Comparison of ENCODE assay signal across 27 cellular contexts in genomic region chr7:10845225-10845624, GRCh38.
DNase-seq lines count a peak whose midpoint lies in the region; ATAC-seq, FAIRE-seq and TF ChIP-seq lines count a peak whose summit lies in the region.
"Had no signal": no experiment of that assay in that cellular context is flagged by ENCODE, and none has a peak within 500 bp of the region (broad histone marks: within the 10 kb centered on the region; RNA-seq: fewer than 3 reads in every experiment).

No MANE protein-coding gene starts in this region.

- in situ Hi-C loops in HepG2 (cut with HindIII; ENCODE audit: extremely low pct_ligation_motif_present, low pct_unique_long_range_greater_than_20kb) = no loop called here

- H3K9me3 ChIP-seq in HepG2 (ENCODE audit: low read length) (no peaks in the 10 kb centered on the region), right lobe of liver (no peaks in the 10 kb centered on the region), HEK293 (ENCODE audit: control insufficient read depth, insufficient read depth, low read depth, low read length) (no peaks in the 10 kb centered on the region)
- H3K9me3 ChIP-seq: BE2C, BLaER1 had no signal

- no peak for DNase-seq in HepG2 (ENCODE audit: low spot score)
- no peak for DNase-seq in right lobe of liver
- DNase-seq in bronchial epithelial cell (ENCODE audit: low read depth) = peak; percentile 65
- DNase-seq in foreskin keratinocyte = peak; percentile 12 to 55
- DNase-seq in globus pallidus (ENCODE audit: low spot score) = no peak
- no peak for DNase-seq in islet precursor cell
- no peak for DNase-seq in GM12891 (ENCODE audit: insufficient read length, low spot score)
- DNase-seq: 8988T; ACHN; BE2C; C1 segment of cervical spinal cord; CD4-positive, alpha-beta memory T cell; CD4-positive, CD25-positive, alpha-beta regulatory T cell; CD8-positive, alpha-beta memory T cell; COR-L47; DMS 273 treated with DMSO at 0.1 percent for 48 hours; DMS153; DMS53; DMS79; DND-41; EL; GDM1 had no signal

- H3K4me2 ChIP-seq in HepG2 (ENCODE audit: low read depth, low read length) = no peak overlapping the region
- H3K4me2 ChIP-seq: BLaER1 had no signal

- ATAC-seq in HepG2 (no peak), right lobe of liver (no peak), foreskin keratinocyte (peak; percentile 28)
- ATAC-seq: GM12878 had no signal

- no TSS peak for BruUV-seq in HepG2 (replicated peaks; lab: Mats Ljungman, UMichigan)

- no peak for TF ChIP-seq POLR2A in HepG2 (IDR thresholded peaks at IDR 0.05; ENCODE audit: insufficient read depth in 1 of 2, low read depth in 2 of 2, low read length in 2 of 2)
- TF ChIP-seq POLR2A in right lobe of liver (IDR thresholded peaks at IDR 0.05) = no peak
- TF ChIP-seq POLR2A in GM12891 (IDR thresholded peaks at IDR 0.05; ENCODE audit: low read depth, low read length) = no peak

- H3K27ac ChIP-seq in HepG2 (ENCODE audit: extremely low read length, insufficient read depth, low read length) = no peak overlapping the region
- H3K27ac ChIP-seq in right lobe of liver = no peak overlapping the region
- H3K27ac ChIP-seq in HEK293 (ENCODE audit: extremely low read depth, low read depth, low read length) = no peak overlapping the region
- H3K27ac ChIP-seq in foreskin keratinocyte = no peak overlapping the region
- H3K27ac ChIP-seq: BLaER1 had no signal

- H3K4me1 ChIP-seq in HepG2 (ENCODE audit: insufficient read depth, low read length) = no peaks in the 10 kb centered on the region
- no peaks in the 10 kb centered on the region for H3K4me1 ChIP-seq in right lobe of liver
- no peaks in the 10 kb centered on the region for H3K4me1 ChIP-seq in HEK293 (ENCODE audit: control insufficient read depth, insufficient read depth, low read length)
- H3K4me1 ChIP-seq in foreskin keratinocyte = peaks cover 5% of the 10 kb centered on the region
- H3K4me1 ChIP-seq: BE2C, BLaER1 had no signal

- H3K36me3 ChIP-seq in HepG2 (replicated peaks in 1 of 2; ENCODE audit: control insufficient read depth in 1 of 2, insufficient read depth in 2 of 2, low read length in 2 of 2) (no peaks in the 10 kb centered on the region), right lobe of liver (no peaks in the 10 kb centered on the region), HEK293 (ENCODE audit: control insufficient read depth in 2 of 2, insufficient read depth in 1 of 2, low read length in 2 of 2) (no peaks in the 10 kb centered on the region), bronchial epithelial cell (ENCODE audit: control insufficient read depth, insufficient read depth, low read length) (no peaks in the 10 kb centered on the region)
- H3K36me3 ChIP-seq: BE2C, BLaER1 had no signal

- H3K4me3 ChIP-seq in HepG2 (replicated peaks in 1 of 3; ENCODE audit: insufficient read depth in 1 of 3, low read depth in 2 of 3, low read length in 3 of 3) (no peak overlapping the region), right lobe of liver (no peak overlapping the region), HEK293 (ENCODE audit: low read depth, low read length) (no peak overlapping the region), bronchial epithelial cell (ENCODE audit: low read depth, low read length) (no peak overlapping the region)
- H3K4me3 ChIP-seq: BLaER1, GM12878 had no signal

- intact Hi-C loops in HepG2 (cut with micrococcal nuclease; ENCODE audit: unreplicated experiment) (no loop called here), right lobe of liver (cut with DNase I) (no loop called here)

- whole genome bisulfite sequencing in HepG2 (ENCODE audit: low lambda C conversion rate) = 21% methylated on average over 2 of the region's 2 CpGs
- WGBS in right lobe of liver (ENCODE audit: insufficient coverage, low coverage, low lambda C conversion rate, missing lambda C conversion rate) = 81% methylated on average over 2 of the region's 2 CpGs

- no peak overlapping the region for H3K9ac ChIP-seq in HepG2 (ENCODE audit: insufficient read depth, low read depth, low read length)
- H3K9ac ChIP-seq: BLaER1 had no signal

- no peak overlapping the region for H2AFZ ChIP-seq in HepG2 (ENCODE audit: low read length)

- POLR2A ChIA-PET in HepG2 (lab: Yijun Ruan, JAX) (no interaction called here), HEK293 (lab: Yijun Ruan, JAX) (no interaction called here)

- no peak for TF ChIP-seq CTCF in HepG2 (CRISPR knock-in tag; IDR thresholded peaks at IDR 0.05)
- TF ChIP-seq CTCF in right lobe of liver (IDR thresholded peaks at IDR 0.05) = no peak
- TF ChIP-seq CTCF in HEK293 (tag by site-specific recombination; IDR thresholded peaks at IDR 0.05) = no peak
- TF ChIP-seq CTCF in bronchial epithelial cell (IDR thresholded peaks at IDR 0.05; ENCODE audit: insufficient read depth, low read length, severe bottlenecking) = no peak
- TF ChIP-seq CTCF in foreskin keratinocyte (conservative IDR thresholded peaks at IDR 0.05) = no peak

- H3K27me3 ChIP-seq in HepG2 (ENCODE audit: control insufficient read depth in 1 of 2, insufficient read depth in 2 of 2, low read length in 2 of 2) = no peaks in the 10 kb centered on the region
- no peaks in the 10 kb centered on the region for H3K27me3 ChIP-seq in right lobe of liver
- H3K27me3 ChIP-seq in bronchial epithelial cell (ENCODE audit: control insufficient read depth, insufficient read depth, low read length) = no peaks in the 10 kb centered on the region
- no peaks in the 10 kb centered on the region for H3K27me3 ChIP-seq in foreskin keratinocyte
- H3K27me3 ChIP-seq: BE2C, BLaER1 had no signal

- CTCF ChIA-PET in HepG2 (lab: Yijun Ruan, JAX; ENCODE audit: low intra/inter-chr PET ratio, low total read pairs) = no interaction called here
- CTCF ChIA-PET in HEK293 (lab: Yijun Ruan, JAX) = no interaction called here

- H3K79me2 ChIP-seq in HepG2 (ENCODE audit: insufficient read depth, low read length) = no peaks in the 10 kb centered on the region

- TF ChIP-seq RAD21 in HepG2 (CRISPR knock-in tag; IDR thresholded peaks at IDR 0.05) = no peak

- FAIRE-seq in HepG2 (lab: Jason Lieb, UNC) (no peak), bronchial epithelial cell (lab: Jason Lieb, UNC) (no peak), GM12891 (lab: Jason Lieb, UNC) (no peak)
- FAIRE-seq: A204.1, GM12878, GM19239 had no signal

- TF ChIP-seq EP300 in HepG2 (IDR thresholded peaks at IDR 0.05; ENCODE audit: low read depth in 2 of 2, low read length in 2 of 2) = no peak
- TF ChIP-seq EP300 in HepG2 (CRISPR knock-in tag; IDR thresholded peaks at IDR 0.05; ENCODE audit: borderline replicate concordance) = no peak

- no peaks in the 10 kb centered on the region for H4K20me1 ChIP-seq in HepG2 (ENCODE audit: insufficient read depth, low read length)
- H4K20me1 ChIP-seq: BLaER1 had no signal

TF ChIP-seq in HepG2, 621 proteins besides CTCF, POLR2A, EP300 and RAD21:
- TF ChIP-seq NCOA2 (CRISPR knock-in tag; IDR thresholded peaks at IDR 0.05) (no peak), ZNF891 (CRISPR knock-in tag; IDR thresholded peaks at IDR 0.05) (no peak), CREB1 (IDR thresholded peaks at IDR 0.05) (0 out of 2 replicates have a peak, but pooled peaks have one; percentile 35), CREB1 (CRISPR knock-in tag; IDR thresholded peaks at IDR 0.05) (no peak), ATF7 (IDR thresholded peaks at IDR 0.05) (peak; percentile 93), ATF7 (CRISPR knock-in tag; IDR thresholded peaks at IDR 0.05) (no peak)
TF ChIP-seq in HepG2: peak in this region for 2.

TF ChIP-seq in HEK293, 187 proteins besides CTCF, POLR2A, EP300 and RAD21:
- TF ChIP-seq ATF2 (tag by site-specific recombination; IDR thresholded peaks at IDR 0.05; ENCODE audit: low read depth) (peak; percentile 30; the same call in 1 of the 2 replicates), ZNF555 (tag by site-specific recombination; conservative IDR thresholded peaks at IDR 0.05) (no peak)

TF ChIP-seq in GM12891, 5 proteins besides CTCF, POLR2A, EP300 and RAD21:
- TF ChIP-seq POLR2AphosphoS5 (IDR thresholded peaks at IDR 0.05; ENCODE audit: low read depth, low read length) (no peak), SPI1 (IDR thresholded peaks at IDR 0.05; ENCODE audit: low read depth, low read length) (no peak), POU2F2 (IDR thresholded peaks at IDR 0.05; ENCODE audit: low read depth, low read length) (no peak), PAX5 (IDR thresholded peaks at IDR 0.05; ENCODE audit: insufficient read depth, low read length, severe bottlenecking) (no peak), TAF1 (IDR thresholded peaks at IDR 0.05; ENCODE audit: low read depth, low read length) (no peak)
TF ChIP-seq in GM12891: peak in this region for 0.

Comparison
In these comparisons a context has a peak if more than half of its experiments do, and no peak if none do; other contexts are left out.
1. DNase-seq: peak in bronchial epithelial cell (single experiment) and foreskin keratinocyte (2 of 2); none in HepG2 (single experiment), right lobe of liver (0 of 3), globus pallidus (single experiment), islet precursor cell (single experiment) and GM12891 (single experiment).
2. Of the 63 proteins assayed by ChIP-seq in both HepG2 and HEK293: peak only in HepG2: none; only in HEK293: ATF2; in both: none; in neither: 62.